In the genomic region with DNA sequence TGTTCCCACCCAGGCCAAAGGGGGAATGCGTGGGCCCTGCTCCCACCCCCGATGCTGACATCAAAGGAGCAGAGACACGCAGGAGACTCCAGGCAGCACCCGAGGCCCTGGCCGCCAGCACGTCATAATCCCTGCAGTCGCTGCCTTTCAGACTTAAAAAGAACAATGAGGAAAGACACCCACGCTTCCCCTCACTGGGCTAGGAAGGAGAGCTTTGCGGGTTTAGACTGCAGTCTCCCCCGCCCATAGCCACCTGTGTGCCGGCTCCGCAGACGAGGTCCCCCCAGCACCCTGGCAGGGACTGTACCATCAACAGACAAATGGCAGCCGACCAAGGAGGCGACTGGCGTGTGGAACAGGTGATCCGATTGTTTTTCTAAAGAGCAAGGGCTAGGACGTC, we compare ENCODE assay signal across 10 cellular contexts. TPM values are rescaled to one million over a fixed set of nuclear protein-coding genes. Genes with fewer than 3 reads are reported as not detected.
DNase-seq lines count a peak whose midpoint lies in the region; ATAC-seq, FAIRE-seq and TF ChIP-seq lines count a peak whose summit lies in the region.
"Had no signal": no experiment of that assay in that cellular context is flagged by ENCODE, and none has a peak within 500 bp of the region (broad histone marks: within the 10 kb centered on the region; RNA-seq: fewer than 3 reads in every experiment).

No MANE protein-coding gene starts in this region.

- H3K36me3 Mint-ChIP-seq in GM23338 (ENCODE audit: low read depth) (peaks cover 31% of the 10 kb centered on the region), progenitor cell of endocrine pancreas (ENCODE audit: insufficient read depth) (peaks cover 10% of the 10 kb centered on the region)
- H3K36me3 Mint-ChIP-seq in T-helper 1 cell treated with Interleukin-12 subunit alpha and Interleukin-12 subunit beta and Interleukin-4 antibody, amounts not matched to agents 30 μg/mL and 1 μg/mL, for 36 hours (ENCODE audit: low read depth) = no peaks in the 10 kb centered on the region

- TF ChIP-seq CTCF in GM23338 (conservative IDR thresholded peaks at IDR 0.05; ENCODE audit: low read depth in 2 of 2) (no peak), progenitor cell of endocrine pancreas (IDR thresholded peaks at IDR 0.05; ENCODE audit: unreplicated experiment) (no peak)

- H3K27ac ChIP-seq in GM23338 (ENCODE audit: low read depth) = no peak overlapping the region
- H3K27ac ChIP-seq: KMS-11 had no signal

- no peaks in the 10 kb centered on the region; the same call in 1 of the 2 replicates for H3F3A ChIP-seq in GM23338 (replicated peaks; ENCODE audit: low read depth)

- peaks cover 69% of the 10 kb centered on the region for H4K20me1 ChIP-seq in GM23338 (replicated peaks; ENCODE audit: insufficient read depth)

- H3K4me2 ChIP-seq in GM23338 = peak overlapping the region; percentile 85
- H3K4me2 ChIP-seq: KMS-11 had no signal

- no peak overlapping the region for H3K27ac Mint-ChIP-seq in GM23338
- H3K27ac Mint-ChIP-seq in T-helper 1 cell treated with Interleukin-12 subunit alpha and Interleukin-12 subunit beta and Interleukin-4 antibody, amounts not matched to agents 30 μg/mL and 1 μg/mL, for 36 hours = peak overlapping the region; percentile 13
- peak overlapping the region; percentile 67 for H3K27ac Mint-ChIP-seq in progenitor cell of endocrine pancreas

- H3K36me3 ChIP-seq in GM23338 (ENCODE audit: insufficient read depth) = no peaks in the 10 kb centered on the region

- peak; percentile 32 for ATAC-seq in GM23338
- ATAC-seq in GM18505 (IDR thresholded peaks at IDR 0.05; ENCODE audit: unreplicated experiment) = no peak
- ATAC-seq: left ventricle myocardium superior had no signal

- no peak for TF ChIP-seq POLR2A in GM18505 (IDR thresholded peaks at IDR 0.05; ENCODE audit: borderline replicate concordance, extremely low read depth, insufficient read depth, insufficient read length)

- peaks cover 4% of the 10 kb centered on the region for H3K27me3 Mint-ChIP-seq in GM23338 (ENCODE audit: insufficient read depth, low read depth, poor library complexity)
- H3K27me3 Mint-ChIP-seq in T-helper 1 cell treated with Interleukin-12 subunit alpha and Interleukin-12 subunit beta and Interleukin-4 antibody, amounts not matched to agents 30 μg/mL and 1 μg/mL, for 36 hours (ENCODE audit: low read depth) = peaks cover 44% of the 10 kb centered on the region
- H3K27me3 Mint-ChIP-seq in progenitor cell of endocrine pancreas = peaks cover 36% of the 10 kb centered on the region

- FAIRE-seq in frontal cortex (lab: Jason Lieb, UNC) = no peak

- H3K4me1 ChIP-seq in GM23338 (ENCODE audit: insufficient read depth) = peaks cover 39% of the 10 kb centered on the region

- H2AFZ ChIP-seq in GM23338 = no peak overlapping the region

- peak overlapping the region; percentile 88 for H3K4me3 ChIP-seq in GM23338

- H3K4me1 Mint-ChIP-seq in GM23338 (peaks cover 47% of the 10 kb centered on the region), progenitor cell of endocrine pancreas (ENCODE audit: low read depth) (peaks cover 27% of the 10 kb centered on the region)
- peaks cover 15% of the 10 kb centered on the region for H3K4me1 Mint-ChIP-seq in T-helper 1 cell treated with Interleukin-12 subunit alpha and Interleukin-12 subunit beta and Interleukin-4 antibody, amounts not matched to agents 30 μg/mL and 1 μg/mL, for 36 hours (ENCODE audit: low read depth)

- no peak for DNase-seq in GM23338 (ENCODE audit: low spot score)
- peak; percentile 55 for DNase-seq in cerebellum (ENCODE audit: low spot score)
- DNase-seq in progenitor cell of endocrine pancreas (ENCODE audit: low spot score, unreplicated experiment) = no peak
- DNase-seq in frontal cortex (ENCODE audit: low spot score in 2 of 2) = no peak
- DNase-seq in HPDE6-E6E7 (ENCODE audit: extremely low spot score) = no peak
- DNase-seq in NCI-H2107 (lab: John Stamatoyannopoulos, UW) = no peak
- DNase-seq: left ventricle myocardium superior had no signal

- peaks cover 97% of the 10 kb centered on the region for H3K79me2 ChIP-seq in GM23338 (replicated peaks; ENCODE audit: insufficient read depth)

- no peaks in the 10 kb centered on the region for H3K9me2 ChIP-seq in GM23338 (ENCODE audit: insufficient read depth)

- peak overlapping the region; percentile 62 for H3K4me3 Mint-ChIP-seq in GM23338
- H3K4me3 Mint-ChIP-seq in T-helper 1 cell treated with Interleukin-12 subunit alpha and Interleukin-12 subunit beta and Interleukin-4 antibody, amounts not matched to agents 30 μg/mL and 1 μg/mL, for 36 hours = peak overlapping the region; percentile 15
- peak overlapping the region; percentile 50 for H3K4me3 Mint-ChIP-seq in progenitor cell of endocrine pancreas (ENCODE audit: low read depth)

- H3K9me3 Mint-ChIP-seq in GM23338 (peaks cover 8% of the 10 kb centered on the region; the same call in 2 of the 3 replicates), progenitor cell of endocrine pancreas (ENCODE audit: low read depth) (no peaks in the 10 kb centered on the region)
- no peaks in the 10 kb centered on the region for H3K9me3 Mint-ChIP-seq in T-helper 1 cell treated with Interleukin-12 subunit alpha and Interleukin-12 subunit beta and Interleukin-4 antibody, amounts not matched to agents 30 μg/mL and 1 μg/mL, for 36 hours

- peaks cover 10% of the 10 kb centered on the region for H3K27me3 ChIP-seq in GM23338 (ENCODE audit: insufficient read depth)

TF ChIP-seq in GM23338, 12 proteins besides CTCF, POLR2A, EP300 and RAD21 (continues in another document):
- TF ChIP-seq ZNF114 (CRISPR knock-in tag; IDR thresholded peaks at IDR 0.05) (no peak), EZH2 (IDR thresholded peaks at IDR 0.05; ENCODE audit: low read depth, unreplicated experiment) (no peak), CREB1 (CRISPR knock-in tag; IDR thresholded peaks at IDR 0.05; ENCODE audit: low read depth) (no peak), ZNF331 (CRISPR knock-in tag; IDR thresholded peaks at IDR 0.05; ENCODE audit: low read depth) (no peak)
- TF ChIP-seq, protein P1, sequence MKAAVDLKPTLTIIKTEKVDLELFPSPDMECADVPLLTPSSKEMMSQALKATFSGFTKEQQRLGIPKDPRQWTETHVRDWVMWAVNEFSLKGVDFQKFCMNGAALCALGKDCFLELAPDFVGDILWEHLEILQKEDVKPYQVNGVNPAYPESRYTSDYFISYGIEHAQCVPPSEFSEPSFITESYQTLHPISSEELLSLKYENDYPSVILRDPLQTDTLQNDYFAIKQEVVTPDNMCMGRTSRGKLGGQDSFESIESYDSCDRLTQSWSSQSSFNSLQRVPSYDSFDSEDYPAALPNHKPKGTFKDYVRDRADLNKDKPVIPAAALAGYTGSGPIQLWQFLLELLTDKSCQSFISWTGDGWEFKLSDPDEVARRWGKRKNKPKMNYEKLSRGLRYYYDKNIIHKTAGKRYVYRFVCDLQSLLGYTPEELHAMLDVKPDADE (IDR thresholded peaks at IDR 0.05) = no peak

RNA-seq across cellular contexts. Expression of gene GRB10, which starts 1.3 kb away (rescaled TPM):
- total RNA-seq in GM23338 (2014; rRNA removed; shearing (Covaris generic)) = 145 and 154 TPM in 2 replicates
- 35.0 and 35.2 TPM in 2 replicates for polyA plus RNA-seq in GM23338 (2016; fragmentation: Nextera tagmentation; extraction: Ambion mirVana)
- total RNA-seq in cerebellum (60.4 TPM), progenitor cell of endocrine pancreas (58.4 and 62.7 TPM in 2 replicates), frontal cortex (48.5 TPM)
